In genomic region chr4:4327652-4328121, GRCh38 we compare ENCODE assay signal across 9 cellular contexts. TPM values are rescaled to one million over a fixed set of nuclear protein-coding genes. Genes with fewer than 3 reads are reported as not detected.
DNase-seq lines count a peak whose midpoint lies in the region; ATAC-seq and TF ChIP-seq lines count a peak whose summit lies in the region.
"Had no signal": no experiment of that assay in that cellular context is flagged by ENCODE, and none has a peak within 500 bp of the region (broad histone marks: within the 10 kb centered on the region; RNA-seq: fewer than 3 reads in every experiment).

No MANE protein-coding gene starts in this region.

- no peak overlapping the region for H3K9ac ChIP-seq in SK-N-SH

- H3K4me2 ChIP-seq in SK-N-SH: no peak overlapping the region

- H3K9me3 ChIP-seq in SK-N-SH (no peaks in the 10 kb centered on the region), heart left ventricle (peaks cover 0 to 14% (median 0%) of the 10 kb centered on the region in 12 donors)
- H3K9me3 ChIP-seq: ascending aorta had no signal

- no peak overlapping the region for H2AFZ ChIP-seq in SK-N-SH (ENCODE audit: low read depth)

- POLR2A ChIA-PET in SK-N-SH (lab: Yijun Ruan, JAX): no interaction called here

- CTCF ChIA-PET in SK-N-SH (lab: Yijun Ruan, JAX): interaction anchor here (0.8 to 1.5 kb wide), 9 partner anchors 9 to 157 kb away, joined by 3 to 9 read pairs (median 3); no protein-coding TSS in a partner anchor

- TF ChIP-seq CTCF in GM12874 (IDR thresholded peaks at IDR 0.05; ENCODE audit: insufficient read depth, low read depth, low read length) (peak; percentile 40; the same call in 1 of the 2 replicates), SK-N-SH (IDR thresholded peaks at IDR 0.05) (peak; percentile 25; the same call in 1 of the 2 replicates), heart left ventricle (IDR thresholded peaks at IDR 0.05) (peak in 7 of 12 donors; percentile 15 to 44 (median 34))

- no peaks in the 10 kb centered on the region for H3K27me3 ChIP-seq in SK-N-SH (ENCODE audit: insufficient read depth)
- H3K27me3 ChIP-seq in heart left ventricle: no peaks in the 10 kb centered on the region
- H3K27me3 ChIP-seq: ascending aorta had no signal

- intact Hi-C loops in heart left ventricle (cut with DNase I): no loop called here
- intact Hi-C loops in sciatic nerve (cut with DNase I): no loop called here

- no peaks in the 10 kb centered on the region for H3K36me3 ChIP-seq in SK-N-SH (replicated peaks in 1 of 2; ENCODE audit: control insufficient read depth in 1 of 2, insufficient read depth in 2 of 2, low read length in 1 of 2)
- H3K36me3 ChIP-seq in heart left ventricle: peaks cover 0 to 1% (median 0%) of the 10 kb centered on the region in 9 donors

- no peak for TF ChIP-seq RAD21 in SK-N-SH (IDR thresholded peaks at IDR 0.05; ENCODE audit: low read length)

- H3K4me3 ChIP-seq in SK-N-SH (ENCODE audit: low read depth in 2 of 2, low read length in 1 of 2): no peak overlapping the region
- H3K4me3 ChIP-seq in heart left ventricle: no peak overlapping the region
- H3K4me3 ChIP-seq: ascending aorta had no signal

- DNase-seq in SK-N-SH (peak; percentile 78), heart left ventricle (peak; percentile 19 to 73 (median 55)), sciatic nerve (ENCODE audit: low spot score) (peak; percentile 55), NCI-H1105 treated with DMSO at 0.1 percent for 48 hours (lab: John Stamatoyannopoulos, UW) (no peak), NCI-H2107 (lab: John Stamatoyannopoulos, UW) (no peak)
- DNase-seq: SW 1271 had no signal

- no peaks in the 10 kb centered on the region for H3F3A ChIP-seq in SK-N-SH (replicated peaks; ENCODE audit: insufficient read depth)

- ATAC-seq in heart left ventricle: peak in 3 of 4 donors; percentile 67 to 86 (median 79)
- ATAC-seq in sciatic nerve: peak; percentile 20
- ATAC-seq in GM18517 (IDR thresholded peaks at IDR 0.05; ENCODE audit: unreplicated experiment): no peak

- 60% methylated on average over 14 of the region's 22 CpGs for WGBS in SK-N-SH (ENCODE audit: low lambda C conversion rate)
- 30 to 46% (median 36%) methylated on average over 21 to 22 of the region's 22 CpGs for WGBS in heart left ventricle, 4 donors

- H4K20me1 ChIP-seq in SK-N-SH (ENCODE audit: insufficient read depth): no peaks in the 10 kb centered on the region

- TF ChIP-seq EP300 in SK-N-SH (IDR thresholded peaks at IDR 0.05; ENCODE audit: borderline replicate concordance in 1 of 2, low read depth in 1 of 2, low read length in 1 of 2): no peak

- H3K4me1 ChIP-seq in SK-N-SH (ENCODE audit: control insufficient read depth in 1 of 2, insufficient read depth in 2 of 2, low read depth in 1 of 2, low read length in 1 of 2) (no peaks in the 10 kb centered on the region; a peak in 1 of 4 replicates), heart left ventricle (peaks cover 0 to 13% (median 0%) of the 10 kb centered on the region in 12 donors)
- H3K4me1 ChIP-seq: ascending aorta had no signal

- H3K27ac ChIP-seq in SK-N-SH (ENCODE audit: low read depth in 2 of 2, low read length in 1 of 2) (no peak overlapping the region), heart left ventricle (no peak overlapping the region)
- H3K27ac ChIP-seq: ascending aorta had no signal

- H3K9me2 ChIP-seq in SK-N-SH: no peaks in the 10 kb centered on the region

- H3K79me2 ChIP-seq in SK-N-SH (ENCODE audit: insufficient read depth): no peaks in the 10 kb centered on the region

- TF ChIP-seq POLR2A in heart left ventricle (IDR thresholded peaks at IDR 0.05): no peak

TF ChIP-seq in SK-N-SH, 30 proteins besides CTCF, POLR2A, EP300 and RAD21:
- no peak for TF ChIP-seq ELF1 (IDR thresholded peaks at IDR 0.05)
- no peak for TF ChIP-seq USF1 (IDR thresholded peaks at IDR 0.05; ENCODE audit: borderline replicate concordance, low read depth)
- no peak for TF ChIP-seq FOXJ3 (CRISPR knock-in tag; IDR thresholded peaks at IDR 0.05)

RNA-seq across cellular contexts. Expression of gene ZBTB49, which starts 37.6 kb away (rescaled TPM):
- 3.1 and 3.7 TPM in 2 replicates for polyA plus RNA-seq in SK-N-SH (2012; rRNA removed)
- polyA plus RNA-seq in SK-N-SH (2012; cell fraction: cytosol; rRNA removed): 2.8 and 3.6 TPM in 2 replicates
- 10.8 and 11.8 TPM in 2 replicates for polyA plus RNA-seq in SK-N-SH (2012; cell fraction: nucleus; rRNA removed)
- total RNA-seq in heart left ventricle: 1 to 10 TPM; 2.9 to 6.7 (median 4.7) TPM
- 1 to 10 TPM; 1.1 to 2.0 TPM for polyA plus RNA-seq in heart left ventricle
- total RNA-seq in sciatic nerve: 12.3 TPM
- total RNA-seq: ascending aorta had no signal

RNA-seq across cellular contexts. Expression of gene LYAR, which starts 37.7 kb away (rescaled TPM):
- polyA plus RNA-seq in SK-N-SH (2012; rRNA removed) (9.2 and 11.2 TPM in 2 replicates), heart left ventricle (10 to 100 TPM; 14.3 to 16.6 TPM)
- polyA plus RNA-seq in SK-N-SH (2012; cell fraction: cytosol; rRNA removed): 14.6 and 22.8 TPM in 2 replicates
- 3.8 and 6.4 TPM in 2 replicates for polyA plus RNA-seq in SK-N-SH (2012; cell fraction: nucleus; rRNA removed)
- total RNA-seq in heart left ventricle (10 to 100 TPM in 5 of 9 donors, 1 to 10 TPM in 4; 8.6 to 15.6 (median 12.2) TPM), sciatic nerve (12.7 TPM)

RNA-seq across cellular contexts. Expression of gene NSG1, which starts 59.2 kb away (rescaled TPM):
- polyA plus RNA-seq in SK-N-SH (2012; rRNA removed) (10.4 and 11.4 TPM in 2 replicates), heart left ventricle (1 to 10 TPM; 3.2 to 4.8 TPM)
- 9.9 and 12.2 TPM in 2 replicates for polyA plus RNA-seq in SK-N-SH (2012; cell fraction: cytosol; rRNA removed)
- 6.8 and 10.9 TPM in 2 replicates for polyA plus RNA-seq in SK-N-SH (2012; cell fraction: nucleus; rRNA removed)
- total RNA-seq in heart left ventricle (10 to 100 TPM in 2 of 9 donors, 1 to 10 TPM in 7; 2.1 to 19.7 (median 3.4) TPM), sciatic nerve (12.2 TPM)
- total RNA-seq: ascending aorta had no signal

Comparison
In these comparisons a context has a peak if more than half of its experiments do, and no peak if none do; other contexts are left out.
1. DNase-seq: peak in SK-N-SH (single experiment), heart left ventricle (5 of 5) and sciatic nerve (single experiment); none in NCI-H1105 treated with DMSO at 0.1 percent for 48 hours (single experiment) and NCI-H2107 (single experiment).
2. Peak in every context shown above with its lines, with median percentiles within 50 percentile points of each other: CTCF ChIP-seq.